Comparison of ENCODE assay signal across 13 cellular contexts in the genomic region with DNA sequence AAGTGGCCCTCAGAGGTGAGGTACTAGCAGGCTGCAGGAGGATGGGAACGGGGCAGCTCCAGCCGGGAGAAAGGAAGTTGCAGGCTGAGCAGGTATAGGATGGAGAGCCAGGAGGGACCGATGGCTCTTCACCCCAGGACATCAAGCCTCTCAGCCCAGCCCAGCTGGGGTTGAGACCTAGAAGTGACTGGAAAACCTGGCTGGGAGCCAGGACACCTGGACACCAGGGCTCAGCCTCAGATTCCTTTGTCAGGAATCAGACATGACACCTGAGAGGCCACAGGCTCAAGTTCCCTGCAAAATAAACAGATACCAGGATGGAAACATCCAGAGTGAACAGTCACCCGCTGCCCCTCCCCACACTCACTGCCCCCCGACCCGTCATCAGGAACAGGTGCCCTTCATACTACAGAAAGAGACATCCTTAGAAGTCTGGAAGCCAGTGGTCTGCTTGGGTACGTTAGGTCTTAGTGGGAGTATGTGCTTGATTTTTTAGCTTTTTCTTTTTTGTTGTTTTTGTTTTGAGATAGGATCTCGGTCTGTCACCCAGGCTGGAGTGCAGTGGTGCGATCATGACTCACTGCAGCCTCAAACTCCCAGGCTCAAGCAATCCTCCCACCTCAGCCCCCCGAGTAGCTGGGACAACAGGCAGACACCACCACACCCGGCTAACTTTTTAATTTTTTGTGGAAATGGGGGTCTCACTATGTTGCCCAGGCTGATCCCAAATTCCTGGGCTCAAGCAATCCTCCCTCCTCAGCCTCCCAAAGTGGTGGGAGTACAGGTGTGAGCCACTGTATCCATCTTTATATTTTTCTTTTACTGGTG.
A peak's percentile ranks its signal among the peaks of the same experiment; 100 is the strongest.
DNase-seq lines count a peak whose midpoint lies in the region; ATAC-seq, FAIRE-seq and TF ChIP-seq lines count a peak whose summit lies in the region.
"Had no signal": no experiment of that assay in that cellular context is flagged by ENCODE, and none has a peak within 500 bp of the region (broad histone marks: within the 10 kb centered on the region; RNA-seq: fewer than 3 reads in every experiment).

No MANE protein-coding gene starts in this region.

- H3K27me3 ChIP-seq in testis: no peaks in the 10 kb centered on the region
- H3K27me3 ChIP-seq: body of pancreas had no signal

- no peaks in the 10 kb centered on the region for H3K4me1 ChIP-seq in testis
- H3K4me1 ChIP-seq: body of pancreas, psoas muscle had no signal

- no peak overlapping the region for H3K4me3 Mint-ChIP-seq in activated naive CD8-positive, alpha-beta T cell treated with anti-CD3 and anti-CD28 coated beads, Interleukin-2, amount 50 U/mL, for 24 hours
- H3K4me3 Mint-ChIP-seq: activated T-helper 1 cell treated with anti-CD3 and anti-CD28 coated beads, Interleukin-12 subunit alpha, Interleukin-12 subunit beta, Interleukin-2, Interleukin-4 antibody, amounts not matched to agents 30 ng/mL and 10 ng/mL and 1 ng/mL, durations not matched to agents 14 hours and 24 hours and 36 hours; stimulated activated naive CD8-positive, alpha-beta T cell treated with anti-CD3 and anti-CD28 coated beads, Interleukin-15, Interleukin-2, amounts not matched to agents 100 ng/mL and 50 ng/mL, for 24 hours had no signal

- WGBS in testis, 2 donors: 79 to 89% methylated on average over 11 of the region's 11 CpGs

- H3K9me3 ChIP-seq in testis: no peaks in the 10 kb centered on the region
- H3K9me3 ChIP-seq: body of pancreas, psoas muscle had no signal

- DNase-seq in DMS79 (lab: John Stamatoyannopoulos, UW) (peak; percentile 55), NCI-H146 (lab: John Stamatoyannopoulos, UW) (peak; percentile 97), RPMI7951 (ENCODE audit: low read depth) (peak; percentile 62), iris pigment epithelial cell (ENCODE audit: low read depth) (peak; percentile 20), testis (no peak), GM12892 (ENCODE audit: insufficient read length) (no peak)
- DNase-seq in activated naive CD8-positive, alpha-beta T cell treated with anti-CD3 and anti-CD28 coated beads, Interleukin-2, amount 50 U/mL, for 24 hours: no peak
- no peak for DNase-seq in activated CD4-positive, CD25-positive, alpha-beta regulatory T cell treated with anti-CD3 and anti-CD28 coated beads, Interleukin-2, amount 50 U/mL, for 72 hours
- DNase-seq: NCI-H1694, psoas muscle had no signal

- TF ChIP-seq CTCF in testis (IDR thresholded peaks at IDR 0.05): no peak

- no peak for FAIRE-seq in GM12892 (lab: Jason Lieb, UNC)

- no peaks in the 10 kb centered on the region for H3K36me3 Mint-ChIP-seq in activated naive CD8-positive, alpha-beta T cell treated with anti-CD3 and anti-CD28 coated beads, Interleukin-2, amount 50 U/mL, for 24 hours (ENCODE audit: low read depth)

- no peak overlapping the region for H3K4me3 ChIP-seq in testis
- H3K4me3 ChIP-seq: body of pancreas, psoas muscle had no signal

- no peaks in the 10 kb centered on the region for H3K4me1 Mint-ChIP-seq in activated naive CD8-positive, alpha-beta T cell treated with anti-CD3 and anti-CD28 coated beads, Interleukin-2, amount 50 U/mL, for 24 hours

- H3K27ac Mint-ChIP-seq in activated naive CD8-positive, alpha-beta T cell treated with anti-CD3 and anti-CD28 coated beads, Interleukin-2, amount 50 U/mL, for 24 hours: no peak overlapping the region
- H3K27ac Mint-ChIP-seq: activated T-helper 1 cell treated with anti-CD3 and anti-CD28 coated beads, Interleukin-12 subunit alpha, Interleukin-12 subunit beta, Interleukin-2, Interleukin-4 antibody, amounts not matched to agents 30 ng/mL and 10 ng/mL and 1 ng/mL, durations not matched to agents 14 hours and 24 hours and 36 hours; stimulated activated naive CD8-positive, alpha-beta T cell treated with anti-CD3 and anti-CD28 coated beads, Interleukin-15, Interleukin-2, amounts not matched to agents 100 ng/mL and 50 ng/mL, for 24 hours had no signal

- intact Hi-C loops in testis (cut with DNase I; ENCODE audit: low total_unique reads): no loop called here

- H3K9me3 Mint-ChIP-seq in activated naive CD8-positive, alpha-beta T cell treated with anti-CD3 and anti-CD28 coated beads, Interleukin-2, amount 50 U/mL, for 24 hours: no peaks in the 10 kb centered on the region
- H3K9me3 Mint-ChIP-seq: activated T-helper 1 cell treated with anti-CD3 and anti-CD28 coated beads, Interleukin-12 subunit alpha, Interleukin-12 subunit beta, Interleukin-2, Interleukin-4 antibody, amounts not matched to agents 30 ng/mL and 10 ng/mL and 1 ng/mL, durations not matched to agents 14 hours and 24 hours and 36 hours; stimulated activated naive CD8-positive, alpha-beta T cell treated with anti-CD3 and anti-CD28 coated beads, Interleukin-15, Interleukin-2, amounts not matched to agents 100 ng/mL and 50 ng/mL, for 24 hours had no signal

- no peak overlapping the region for H3K27ac ChIP-seq in testis
- H3K27ac ChIP-seq: body of pancreas, psoas muscle had no signal

- H3K27me3 Mint-ChIP-seq in activated naive CD8-positive, alpha-beta T cell treated with anti-CD3 and anti-CD28 coated beads, Interleukin-2, amount 50 U/mL, for 24 hours: no peaks in the 10 kb centered on the region
- H3K27me3 Mint-ChIP-seq: stimulated activated naive CD8-positive, alpha-beta T cell treated with anti-CD3 and anti-CD28 coated beads, Interleukin-15, Interleukin-2, amounts not matched to agents 100 ng/mL and 50 ng/mL, for 24 hours had no signal

- TF ChIP-seq POLR2A in testis (IDR thresholded peaks at IDR 0.05) (no peak), GM12892 (IDR thresholded peaks at IDR 0.05; ENCODE audit: low read depth, low read length) (no peak)

- no peaks in the 10 kb centered on the region for H3K36me3 ChIP-seq in testis (ENCODE audit: low read depth, missing control alignments)

- no peak for ATAC-seq in activated naive CD8-positive, alpha-beta T cell treated with anti-CD3 and anti-CD28 coated beads, Interleukin-2, amount 50 U/mL, for 24 hours
- ATAC-seq: body of pancreas had no signal

Comparison
In these comparisons a context has a peak if more than half of its experiments do, and no peak if none do; other contexts are left out.
1. DNase-seq: peak in DMS79 (single experiment), NCI-H146 (single experiment), RPMI7951 (single experiment) and iris pigment epithelial cell (single experiment); none in testis (single experiment), activated naive CD8-positive, alpha-beta T cell treated with anti-CD3 and anti-CD28 coated beads, Interleukin-2, amount 50 U/mL, for 24 hours (single experiment), GM12892 (single experiment) and activated CD4-positive, CD25-positive, alpha-beta regulatory T cell treated with anti-CD3 and anti-CD28 coated beads, Interleukin-2, amount 50 U/mL, for 72 hours (single experiment).